In genomic region chr11:78371221-78371899, GRCh38 we compare ENCODE assay signal across 11 cellular contexts. TPM values are rescaled to one million over a fixed set of nuclear protein-coding genes. Genes with fewer than 3 reads are reported as not detected.
DNase-seq lines count a peak whose midpoint lies in the region; ATAC-seq and TF ChIP-seq lines count a peak whose summit lies in the region.
"Had no signal": no experiment of that assay in that cellular context is flagged by ENCODE, and none has a peak within 500 bp of the region (broad histone marks: within the 10 kb centered on the region; RNA-seq: fewer than 3 reads in every experiment).

No MANE protein-coding gene starts in this region.

- H3K79me2 ChIP-seq in hepatocyte = peaks cover 56% of the 10 kb centered on the region

- no peaks in the 10 kb centered on the region for H3K9me3 ChIP-seq in SJCRH30 (replicated peaks)
- no peaks in the 10 kb centered on the region for H3K9me3 ChIP-seq in hepatocyte (ENCODE audit: low read depth)
- no peaks in the 10 kb centered on the region for H3K9me3 ChIP-seq in tibial artery
- H3K9me3 ChIP-seq: adrenal gland had no signal

- H3K9me2 ChIP-seq in hepatocyte (replicated peaks; ENCODE audit: insufficient read depth) = no peaks in the 10 kb centered on the region

- peak overlapping the region; percentile 7 for H3K4me2 ChIP-seq in hepatocyte

- no peaks in the 10 kb centered on the region for H3K27me3 ChIP-seq in SJCRH30
- no peaks in the 10 kb centered on the region for H3K27me3 ChIP-seq in hepatocyte
- no peaks in the 10 kb centered on the region for H3K27me3 ChIP-seq in tibial artery
- H3K27me3 ChIP-seq: adrenal gland had no signal

- no peaks in the 10 kb centered on the region for H4K20me1 ChIP-seq in hepatocyte (ENCODE audit: insufficient read depth, poor library complexity, severe bottlenecking)

- DNase-seq in NCI-H1417 (lab: John Stamatoyannopoulos, UW) = peak in 2 of 3 experiments; percentile 42 to 90
- no peak for DNase-seq in NCI-H1417 treated with DMSO at 0.1 percent for 48 hours (lab: John Stamatoyannopoulos, UW)
- DNase-seq in SJCRH30 = peak in 1 of 2 experiments; percentile 58
- DNase-seq in hepatocyte (ENCODE audit: low spot score) = no peak
- DNase-seq in tibial artery = no peak
- no peak for DNase-seq in globus pallidus (ENCODE audit: low spot score)
- no peak for DNase-seq in activated T-cell treated with anti-CD3 and anti-CD28 coated beads, Interleukin-2, amount 50 U/mL, for 24 hours
- DNase-seq: adrenal gland, endodermal cell, T-helper 1 cell had no signal

- H3K4me1 Mint-ChIP-seq in activated T-cell treated with anti-CD3 and anti-CD28 coated beads, Interleukin-2, amount 50 U/mL, for 24 hours (ENCODE audit: low read depth) = no peaks in the 10 kb centered on the region

- H3K4me3 Mint-ChIP-seq in activated T-cell treated with anti-CD3 and anti-CD28 coated beads, Interleukin-2, amount 50 U/mL, for 24 hours = no peak overlapping the region
- H3K4me3 Mint-ChIP-seq: endodermal cell had no signal

- WGBS in hepatocyte (ENCODE audit: low lambda C conversion rate, missing lambda C conversion rate) = 59% methylated on average over 5 of the region's 5 CpGs

- H3K36me3 Mint-ChIP-seq in activated T-cell treated with anti-CD3 and anti-CD28 coated beads, Interleukin-2, amount 50 U/mL, for 24 hours (ENCODE audit: low read depth) = no peaks in the 10 kb centered on the region

- peaks cover 44% of the 10 kb centered on the region for H3K4me1 ChIP-seq in SJCRH30
- peaks cover 4% of the 10 kb centered on the region for H3K4me1 ChIP-seq in hepatocyte (ENCODE audit: insufficient read depth)
- peaks cover 0 to 60% (median 14%) of the 10 kb centered on the region in 4 donors for H3K4me1 ChIP-seq in tibial artery

- H3K27me3 Mint-ChIP-seq in activated T-cell treated with anti-CD3 and anti-CD28 coated beads, Interleukin-2, amount 50 U/mL, for 24 hours = no peaks in the 10 kb centered on the region

- H3K27ac Mint-ChIP-seq in activated T-cell treated with anti-CD3 and anti-CD28 coated beads, Interleukin-2, amount 50 U/mL, for 24 hours = no peak overlapping the region
- H3K27ac Mint-ChIP-seq: endodermal cell had no signal

- H3K9me3 Mint-ChIP-seq in activated T-cell treated with anti-CD3 and anti-CD28 coated beads, Interleukin-2, amount 50 U/mL, for 24 hours = no peaks in the 10 kb centered on the region
- H3K9me3 Mint-ChIP-seq: endodermal cell had no signal

- TF ChIP-seq CTCF in hepatocyte (IDR thresholded peaks at IDR 0.05; ENCODE audit: poor library complexity) (no peak), tibial artery (IDR thresholded peaks at IDR 0.05) (no peak)

- intact Hi-C loops in tibial artery (cut with DNase I; ENCODE audit: low total_unique reads) = no loop called here

- peak overlapping the region; percentile 36 for H3K27ac ChIP-seq in SJCRH30
- H3K27ac ChIP-seq in hepatocyte = no peak overlapping the region
- H3K27ac ChIP-seq in tibial artery = peak overlapping the region; percentile 8 to 34

- no peaks in the 10 kb centered on the region for H3K36me3 ChIP-seq in SJCRH30
- no peaks in the 10 kb centered on the region for H3K36me3 ChIP-seq in hepatocyte (replicated peaks; ENCODE audit: insufficient read depth, low read depth)
- no peaks in the 10 kb centered on the region for H3K36me3 ChIP-seq in tibial artery
- H3K36me3 ChIP-seq: adrenal gland had no signal

- ATAC-seq in GM21360 (IDR thresholded peaks at IDR 0.05; ENCODE audit: unreplicated experiment) = no peak

- H3K4me3 ChIP-seq in SJCRH30 (peak overlapping the region; percentile 20), hepatocyte (no peak overlapping the region), tibial artery (no peak overlapping the region)
- H3K4me3 ChIP-seq: adrenal gland had no signal

- H2AFZ ChIP-seq in hepatocyte = no peak overlapping the region

RNA-seq across cellular contexts. Expression of gene GAB2, which starts 46.3 kb away (rescaled TPM):
- 5.6 TPM in 2 replicates for total RNA-seq in SJCRH30 (2014; rRNA removed; shearing (Covaris generic))
- total RNA-seq in hepatocyte = 10.2 TPM in 2 replicates
- 4.9 and 7.8 TPM in 2 replicates for polyA plus RNA-seq in hepatocyte

Comparison
In these comparisons a context has a peak if more than half of its experiments do, and no peak if none do; other contexts are left out.
1. DNase-seq: peak in NCI-H1417 (2 of 3); none in NCI-H1417 treated with DMSO at 0.1 percent for 48 hours (single experiment), hepatocyte (single experiment), tibial artery (0 of 2), globus pallidus (single experiment) and activated T-cell treated with anti-CD3 and anti-CD28 coated beads, Interleukin-2, amount 50 U/mL, for 24 hours (single experiment).